ENCODE assay signal across 14 cellular contexts in the genomic region with DNA sequence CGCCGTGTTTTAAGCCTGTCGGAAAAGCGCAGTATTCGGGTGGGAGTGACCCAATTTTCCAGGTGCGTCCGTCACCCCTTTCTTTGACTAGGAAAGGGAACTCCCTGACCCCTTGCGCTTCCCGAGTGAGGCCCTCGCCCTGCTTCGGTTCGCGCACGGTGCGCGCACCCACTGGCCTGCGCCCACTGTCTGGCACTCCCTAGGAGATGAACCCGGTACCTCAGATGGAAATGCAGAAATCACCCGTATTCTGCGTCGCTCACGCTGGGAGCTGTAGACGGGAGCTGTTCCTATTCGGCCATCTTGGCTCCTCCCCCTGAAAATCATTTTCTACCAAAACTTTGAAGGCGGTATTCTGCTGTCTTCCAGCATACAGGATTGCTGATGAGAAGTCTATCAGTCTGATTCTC. TPM values are rescaled to one million over a fixed set of nuclear protein-coding genes. Genes with fewer than 3 reads are reported as not detected.
A peak's percentile ranks its signal among the peaks of the same experiment; 100 is the strongest.
DNase-seq lines count a peak whose midpoint lies in the region; ATAC-seq and TF ChIP-seq lines count a peak whose summit lies in the region.
"Not testable (repeated sequence)": the region's sequence is repeated elsewhere in the genome, so short reads cannot be mapped to it uniquely, and the experiment has no call there.
"Had no signal": no experiment of that assay in that cellular context is flagged by ENCODE, and none has a peak within 500 bp of the region (broad histone marks: within the 10 kb centered on the region; RNA-seq: fewer than 3 reads in every experiment).

No MANE protein-coding gene starts in this region.

- ATAC-seq in activated B cell treated with CpG ODN at 0.5 μM for 24 hours (ENCODE audit: low read depth); memory B cell (ENCODE audit: low read depth): not testable (repeated sequence)

- H3K27me3 ChIP-seq in Caco-2 (replicated peaks; ENCODE audit: control insufficient read depth, insufficient read depth, low read length); HUES6 (ENCODE audit: control insufficient read depth, insufficient read depth, low read length); brain microvascular endothelial cell (replicated peaks); osteoblast (ENCODE audit: insufficient read depth, low read length): not testable (repeated sequence)

- not testable (repeated sequence) for H3K9me3 Mint-ChIP-seq in Caco-2 (ENCODE audit: unreplicated experiment); activated B cell treated with CpG ODN at 0.5 μM for 24 hours; glutamatergic neuron (ENCODE audit: unreplicated experiment); memory B cell

- H3K9me3 ChIP-seq in Caco-2; HUES6 (ENCODE audit: control insufficient read depth, insufficient read depth, low read depth, low read length); osteoblast (ENCODE audit: low read depth, low read length): not testable (repeated sequence)

- H3K9ac ChIP-seq in HUES6 (ENCODE audit: low read length), result peak overlapping the region; percentile 89

- BruUV-seq in Caco-2 (replicated peaks; lab: Mats Ljungman, UMichigan), result TSS peak; percentile 45

- H3K27me3 Mint-ChIP-seq in Caco-2 (ENCODE audit: insufficient read depth, unreplicated experiment); activated B cell treated with CpG ODN at 0.5 μM for 24 hours; glutamatergic neuron (ENCODE audit: unreplicated experiment); memory B cell: not testable (repeated sequence)

- in situ Hi-C loops in brain microvascular endothelial cell (cut with HindIII; ENCODE audit: low pct_ligation_motif_present, low sequenced_read_pairs), result not testable (repeated sequence)

- not testable (repeated sequence) for H3K4me1 ChIP-seq in Caco-2; osteoblast (ENCODE audit: insufficient read depth, low read length)
- peaks cover 13% of the 10 kb centered on the region for H3K4me1 ChIP-seq in HUES6 (ENCODE audit: control insufficient read depth, insufficient read depth, low read length)

- not testable (repeated sequence) for H3K79me2 ChIP-seq in osteoblast (ENCODE audit: insufficient read depth, low read length)

- H2AFZ ChIP-seq in osteoblast (ENCODE audit: low read length), result not testable (repeated sequence)

- H4K20me1 ChIP-seq in osteoblast (ENCODE audit: insufficient read depth, low read length), result not testable (repeated sequence)

- H3K27ac Mint-ChIP-seq in Caco-2 (ENCODE audit: unreplicated experiment) (peak overlapping the region; percentile 95), glutamatergic neuron (ENCODE audit: unreplicated experiment) (peak overlapping the region; percentile 72)
- not testable (repeated sequence) for H3K27ac Mint-ChIP-seq in activated B cell treated with CpG ODN at 0.5 μM for 24 hours, memory B cell

- DNase-seq in Caco-2, result peak; percentile 44 to 49
- DNase-seq in NCI-H69 (lab: John Stamatoyannopoulos, UW), result peak; percentile 51
- DNase-seq in activated B cell treated with CpG ODN at 0.5 μM for 24 hours; brain microvascular endothelial cell; glutamatergic neuron; memory B cell (ENCODE audit: low spot score in 2 of 2): not testable (repeated sequence)
- DNase-seq in osteoblast (ENCODE audit: insufficient read length, low spot score, missing footprints), result peak; percentile 77

- peak overlapping the region; percentile 86; the same call in 1 of the 2 replicates for H3K27ac ChIP-seq in HUES6 (ENCODE audit: low read depth, low read length)
- H3K27ac ChIP-seq in brain microvascular endothelial cell; osteoblast (ENCODE audit: low read depth, low read length): not testable (repeated sequence)

- intact Hi-C loops in Caco-2 (cut with micrococcal nuclease; ENCODE audit: unreplicated experiment), result loop anchor here (2.0 kb wide), 1 partner anchor 16 kb away; no protein-coding TSS in a partner anchor
- intact Hi-C loops in activated B cell treated with CpG ODN at 0.5 μM for 24 hours (cut with micrococcal nuclease), result not testable (repeated sequence)

- POLR2A ChIA-PET in Caco-2 (lab: Charles Lee), result interaction anchor here (0.7 kb wide), 1 partner anchor 24 kb away, joined by 3 read pairs; no protein-coding TSS in a partner anchor
- POLR2A ChIA-PET in activated B cell treated with CpG ODN at 0.5 μM for 24 hours (lab: Charles Lee), result not testable (repeated sequence)

- not testable (repeated sequence) for H3K36me3 Mint-ChIP-seq in Caco-2 (ENCODE audit: insufficient read depth, unreplicated experiment); activated B cell treated with CpG ODN at 0.5 μM for 24 hours (ENCODE audit: low read depth); glutamatergic neuron (ENCODE audit: unreplicated experiment); memory B cell

- not testable (repeated sequence) for H3K4me1 Mint-ChIP-seq in Caco-2 (ENCODE audit: low read depth, unreplicated experiment); activated B cell treated with CpG ODN at 0.5 μM for 24 hours; glutamatergic neuron (ENCODE audit: low read depth, unreplicated experiment); memory B cell

- not testable (repeated sequence) for TF ChIP-seq CTCF in Caco-2 (IDR thresholded peaks at IDR 0.05; ENCODE audit: insufficient read depth in 1 of 2, low read depth in 1 of 2, low read length in 1 of 2, severe bottlenecking in 1 of 2, unreplicated experiment in 1 of 2); activated B cell treated with CpG ODN at 0.5 μM for 24 hours (IDR thresholded peaks at IDR 0.05); brain microvascular endothelial cell (IDR thresholded peaks at IDR 0.05; ENCODE audit: low read depth, low read length, missing control alignments); glutamatergic neuron (IDR thresholded peaks at IDR 0.05; ENCODE audit: partially characterized antibody, unreplicated experiment); osteoblast (IDR thresholded peaks at IDR 0.05; ENCODE audit: extremely low read depth, low read depth, low read length)

- H3K4me3 Mint-ChIP-seq in Caco-2 (ENCODE audit: unreplicated experiment) (peak overlapping the region; percentile 91), activated B cell treated with CpG ODN at 0.5 μM for 24 hours (peak overlapping the region; percentile 19), glutamatergic neuron (ENCODE audit: unreplicated experiment) (peak overlapping the region; percentile 83), memory B cell (peak overlapping the region; percentile 41)

- H3K4me3 ChIP-seq in Caco-2 (ENCODE audit: low read depth, low read length) (peak overlapping the region; percentile 55), HUES6 (ENCODE audit: low read depth, low read length) (peak overlapping the region; percentile 76), brain microvascular endothelial cell (ENCODE audit: low read depth, low read length) (peak overlapping the region; percentile 15)
- not testable (repeated sequence) for H3K4me3 ChIP-seq in osteoblast (ENCODE audit: insufficient read depth, low read length)

- H3K36me3 ChIP-seq in Caco-2 (ENCODE audit: control insufficient read depth, insufficient read depth, low read length); HUES6 (ENCODE audit: control insufficient read depth, insufficient read depth, low read length); brain microvascular endothelial cell (replicated peaks); osteoblast (ENCODE audit: insufficient read depth, low read length): not testable (repeated sequence)

- not testable (repeated sequence) for H3K4me2 ChIP-seq in osteoblast (ENCODE audit: insufficient read depth, low read length)

- CTCF ChIA-PET in Caco-2 (lab: Charles Lee), result interaction anchor here (1.1 kb wide), 1 partner anchor 22 kb away, joined by 5 read pairs; no protein-coding TSS in a partner anchor
- CTCF ChIA-PET in activated B cell treated with CpG ODN at 0.5 μM for 24 hours (lab: Charles Lee), result not testable (repeated sequence)

RNA-seq across cellular contexts. Expression of gene DNAJC13, which starts 40.4 kb away (rescaled TPM):
- total RNA-seq in Caco-2 (2022) (38.1 and 42.3 TPM in 2 replicates), activated B cell treated with CpG ODN at 0.5 μM for 24 hours (35.9 and 39.8 TPM in 2 replicates), glutamatergic neuron (ENCODE audit: unreplicated experiment) (48.5 TPM), osteoblast (94.0 and 116 TPM in 2 replicates)

RNA-seq across cellular contexts. Expression of gene ACP3, which starts 59.7 kb away (rescaled TPM):
- total RNA-seq in Caco-2 (2022), result 0.82 and 2.3 TPM in 2 replicates
- total RNA-seq in activated B cell treated with CpG ODN at 0.5 μM for 24 hours, result 0.84 and 0.95 TPM in 2 replicates
- not detected for total RNA-seq in glutamatergic neuron (ENCODE audit: unreplicated experiment)
- under 0.01 TPM in 1 of 2 replicates, not detected in the other for total RNA-seq in osteoblast
- total RNA-seq: A172; activated CD4-positive, alpha-beta memory T cell treated with anti-CD3 and anti-CD28 coated beads, Interleukin-2, amount 10 ng/mL, durations not matched to agents 7 days and 5 days; activated naive CD8-positive, alpha-beta T cell treated with anti-CD3 and anti-CD28 coated beads for 36 hours; dermis microvascular lymphatic vessel endothelial cell; endothelial cell of umbilical vein; glomerular endothelial cell had no signal

Comparison
In these comparisons a context has a peak if more than half of its experiments do, and no peak if none do; other contexts are left out.
1. H3K4me3 Mint-ChIP-seq: peak in every context shown above with its lines; median percentile 91 in Caco-2; 83 in glutamatergic neuron; 41 in memory B cell; 19 in activated B cell treated with CpG ODN at 0.5 μM for 24 hours.